26 cellular contexts compared by ENCODE assay signal in genomic region chr10:101182936-101183335, GRCh38. TPM values are rescaled to one million over a fixed set of nuclear protein-coding genes. Genes with fewer than 3 reads are reported as not detected.
"Had no signal": no experiment of that assay in that cellular context is flagged by ENCODE, and none has a peak within 500 bp of the region (broad histone marks: within the 10 kb centered on the region; RNA-seq: fewer than 3 reads in every experiment).

No MANE protein-coding gene starts in this region.

- ATAC-seq: esophagus mucosa, heart right ventricle, left cardiac atrium, lower lobe of right lung, natural killer cell, right cardiac atrium had no signal

- H3K27ac Mint-ChIP-seq: memory B cell, mesothelial cell of epicardium, natural killer cell, progenitor cell of endocrine pancreas had no signal

- H3K36me3 Mint-ChIP-seq: memory B cell, mesothelial cell of epicardium, natural killer cell had no signal

- H3K4me3 Mint-ChIP-seq: memory B cell, mesothelial cell of epicardium, natural killer cell, neural crest cell had no signal

- H3K4me1 Mint-ChIP-seq: memory B cell, mesothelial cell of epicardium, natural killer cell, neural crest cell had no signal

- H3K9me3 Mint-ChIP-seq: memory B cell, mesothelial cell of epicardium, natural killer cell, neural crest cell had no signal

- DNase-seq: cortex of kidney; dorsolateral prefrontal cortex; effector CD8-positive, alpha-beta T cell; heart right ventricle; hypothalamus; kidney; left cardiac atrium; left ventricle myocardium inferior; lower lobe of right lung; natural killer cell; ovary; right cardiac atrium; small intestine; stimulated activated CD4-positive, alpha-beta T cell treated with anti-CD3 and anti-CD28 coated beads, Interleukin-12 subunit alpha, Interleukin-12 subunit beta, amount 100 ng/mL, for 4 hours; stimulated activated naive CD4-positive, alpha-beta T cell treated with Interleukin-2 at 50 U/mL for 16 hours; trophoblast cell had no signal

RNA-seq across cellular contexts. Expression of gene LBX1, which starts 46.3 kb away (rescaled TPM):
- total RNA-seq: esophagus mucosa, frontal cortex, heart right ventricle, kidney, left cardiac atrium, left ventricle myocardium inferior, lower lobe of right lung, mesothelial cell of epicardium, mucosa of gallbladder, natural killer cell, ovary, progenitor cell of endocrine pancreas, right cardiac atrium, urinary bladder had no signal

RNA-seq across cellular contexts. Expression of gene TLX1, which starts 51.8 kb away (rescaled TPM):
- total RNA-seq: dorsolateral prefrontal cortex, esophagus mucosa, fibroblast of lung, frontal cortex, kidney, left ventricle myocardium inferior, lower lobe of right lung, mesothelial cell of epicardium, mucosa of gallbladder, myocyte, natural killer cell, ovary, progenitor cell of endocrine pancreas, urinary bladder had no signal
